In genomic region chr15:40925863-40926658, GRCh38 we compare ENCODE assay signal across 8 cellular contexts. TPM values are rescaled to one million over a fixed set of nuclear protein-coding genes. Genes with fewer than 3 reads are reported as not detected.
A peak's percentile ranks its signal among the peaks of the same experiment; 100 is the strongest.
DNase-seq lines count a peak whose midpoint lies in the region; ATAC-seq and TF ChIP-seq lines count a peak whose summit lies in the region.

No MANE protein-coding gene starts in this region.

- H3K4me1 ChIP-seq in cardiac muscle cell (ENCODE audit: low read depth) (peaks cover 11% of the 10 kb centered on the region), suprapubic skin (peaks cover 57% of the 10 kb centered on the region)

- no peak for TF ChIP-seq CTCF in cardiac muscle cell (IDR thresholded peaks at IDR 0.05; ENCODE audit: low read depth, low read length)
- TF ChIP-seq CTCF in suprapubic skin (IDR thresholded peaks at IDR 0.05) = no peak

- TF ChIP-seq POLR2A in suprapubic skin (IDR thresholded peaks at IDR 0.05) = no peak

- ATAC-seq in Right ventricle myocardium inferior (no peak), GM19351 (IDR thresholded peaks at IDR 0.05; ENCODE audit: unreplicated experiment) (no peak), HG02678 (IDR thresholded peaks at IDR 0.05; ENCODE audit: unreplicated experiment) (no peak)

- H3K9me3 ChIP-seq in cardiac muscle cell (ENCODE audit: low read depth) = no peaks in the 10 kb centered on the region
- no peaks in the 10 kb centered on the region for H3K9me3 ChIP-seq in suprapubic skin

- H3K27me3 ChIP-seq in cardiac muscle cell = peaks cover 99% of the 10 kb centered on the region
- peaks cover 68% of the 10 kb centered on the region for H3K27me3 ChIP-seq in suprapubic skin

- no peaks in the 10 kb centered on the region for H3K36me3 ChIP-seq in cardiac muscle cell
- no peaks in the 10 kb centered on the region for H3K36me3 ChIP-seq in suprapubic skin

- TF ChIP-seq EP300 in suprapubic skin (IDR thresholded peaks at IDR 0.05) = no peak

- peak overlapping the region; percentile 31 for H3K4me3 ChIP-seq in cardiac muscle cell
- H3K4me3 ChIP-seq in suprapubic skin = peak overlapping the region; percentile 38

- H3K4me3 Mint-ChIP-seq in activated naive CD8-positive, alpha-beta T cell = peak overlapping the region; percentile 77

- H3K9me3 Mint-ChIP-seq in activated naive CD8-positive, alpha-beta T cell (ENCODE audit: low read depth) = no peaks in the 10 kb centered on the region

- intact Hi-C loops in Right ventricle myocardium inferior (cut with DNase I) = no loop called here

- no peak overlapping the region for H3K27ac ChIP-seq in cardiac muscle cell
- no peak overlapping the region for H3K27ac ChIP-seq in suprapubic skin

- H3K4me1 Mint-ChIP-seq in activated naive CD8-positive, alpha-beta T cell (ENCODE audit: low read depth) = peaks cover 36% of the 10 kb centered on the region

- DNase-seq in cardiac muscle cell (ENCODE audit: low read depth in 1 of 2, low spot score in 1 of 2) = peak in 1 of 2 donors; percentile 49
- no peak for DNase-seq in Right ventricle myocardium inferior (ENCODE audit: missing footprints)
- DNase-seq in inferior parietal cortex (ENCODE audit: extremely low spot score) = peak; percentile 9
- DNase-seq in suprapubic skin (ENCODE audit: low spot score in 2 of 2) = no peak
- DNase-seq in NCI-H446 (lab: John Stamatoyannopoulos, UW) = no peak

- WGBS in suprapubic skin = 4% methylated on average over 18 of the region's 61 CpGs

- H3K27ac Mint-ChIP-seq in activated naive CD8-positive, alpha-beta T cell = no peak overlapping the region

- H3K36me3 Mint-ChIP-seq in activated naive CD8-positive, alpha-beta T cell = no peaks in the 10 kb centered on the region

- H3K27me3 Mint-ChIP-seq in activated naive CD8-positive, alpha-beta T cell = peaks cover 21% of the 10 kb centered on the region

RNA-seq across cellular contexts. Expression of gene DLL4, which starts 3.1 kb away (rescaled TPM):
- 0.11 and 0.71 TPM in 2 replicates for total RNA-seq in cardiac muscle cell
- 0.42 TPM in 1 of 2 replicates, not detected in the other for polyA plus RNA-seq in cardiac muscle cell
- total RNA-seq in Right ventricle myocardium inferior = 11.1 TPM
- total RNA-seq in suprapubic skin = 1 to 10 TPM in 3 of 4 donors, under 1 TPM in 1; 0.47 to 5.3 (median 2.6) TPM

RNA-seq across cellular contexts. Expression of gene CHAC1, which starts 27.2 kb away (rescaled TPM):
- total RNA-seq in cardiac muscle cell = 6.0 and 8.0 TPM in 2 replicates
- polyA plus RNA-seq in cardiac muscle cell = 3.1 and 5.0 TPM in 2 replicates
- total RNA-seq in Right ventricle myocardium inferior = 0.81 TPM
- 1 to 10 TPM in 3 of 4 donors, not detected in 1; 2.6 to 10.0 (median 3.3) TPM for total RNA-seq in suprapubic skin

RNA-seq across cellular contexts. Expression of gene VPS18, which starts 31.8 kb away (rescaled TPM):
- total RNA-seq in cardiac muscle cell = 34.1 and 35.8 TPM in 2 replicates
- 20.5 and 28.7 TPM in 2 replicates for polyA plus RNA-seq in cardiac muscle cell
- total RNA-seq in Right ventricle myocardium inferior = 20.6 TPM
- 10 to 100 TPM; 15.0 to 24.9 (median 19.7) TPM for total RNA-seq in suprapubic skin

RNA-seq across cellular contexts. Expression of gene RHOV, which starts 52.0 kb away (rescaled TPM):
- total RNA-seq in cardiac muscle cell (0.35 and 1.2 TPM in 2 replicates), Right ventricle myocardium inferior (not detected), suprapubic skin (10 to 100 TPM; 46.9 to 96.3 (median 79.7) TPM)
- 0.84 and 1.5 TPM in 2 replicates for polyA plus RNA-seq in cardiac muscle cell
